ENCODE assay signal across 11 cellular contexts in the genomic region with DNA sequence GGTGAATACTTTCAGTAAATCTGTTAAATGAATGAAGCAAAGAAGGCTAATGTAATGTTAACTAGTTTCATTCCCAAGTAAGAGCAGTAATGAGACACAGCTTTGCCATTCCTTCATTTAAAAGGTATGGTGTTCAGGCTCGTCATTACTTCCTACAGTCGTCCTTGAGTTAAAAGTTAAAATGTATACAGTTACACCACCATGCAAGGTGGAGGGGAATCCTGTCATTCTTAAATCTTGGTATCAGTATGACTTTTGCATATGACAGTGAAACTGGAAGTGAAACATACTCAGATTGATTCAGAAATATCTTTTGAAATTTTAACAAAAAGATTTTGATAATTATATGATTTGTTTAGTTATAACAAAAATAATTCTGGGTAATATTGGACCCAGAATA.
DNase-seq lines count a peak whose midpoint lies in the region; ATAC-seq and FAIRE-seq lines count a peak whose summit lies in the region.
"Had no signal": no experiment of that assay in that cellular context is flagged by ENCODE, and none has a peak within 500 bp of the region (broad histone marks: within the 10 kb centered on the region; RNA-seq: fewer than 3 reads in every experiment).

No MANE protein-coding gene starts in this region.

- ATAC-seq in GM19438 (IDR thresholded peaks at IDR 0.05; ENCODE audit: low read depth, unreplicated experiment), result peak; percentile 91
- ATAC-seq in HG02884 (IDR thresholded peaks at IDR 0.05; ENCODE audit: unreplicated experiment), result peak; percentile 93
- ATAC-seq in HG03571 (IDR thresholded peaks at IDR 0.05; ENCODE audit: unreplicated experiment), result peak; percentile 93

- DNase-seq in GM18507 (ENCODE audit: extremely low spot score, insufficient read length, low read depth), result no peak
- DNase-seq in NCI-H1694 treated with DMSO at 0.1 percent for 48 hours (lab: John Stamatoyannopoulos, UW), result no peak
- DNase-seq in NCI-H524 treated with DMSO at 0.1 percent for 48 hours (lab: John Stamatoyannopoulos, UW), result no peak
- DNase-seq in HuH-7.5 (ENCODE audit: low spot score), result no peak
- DNase-seq in cortex of kidney (lab: John Stamatoyannopoulos, UW), result no peak
- DNase-seq: adrenal gland, NCI-H1694 had no signal

- FAIRE-seq in GM18507 (lab: Jason Lieb, UNC), result peak; percentile 46
- FAIRE-seq: endometrium had no signal
